In genomic region chr2:88857951-88858406, GRCh38 we compare ENCODE assay signal across 8 cellular contexts.
DNase-seq lines count a peak whose midpoint lies in the region; ATAC-seq and TF ChIP-seq lines count a peak whose summit lies in the region.

No MANE protein-coding gene starts in this region.

- H3K27me3 Mint-ChIP-seq in WTC11 (ENCODE audit: low read depth), result no peaks in the 10 kb centered on the region; the same call in 1 of the 2 replicates
- peaks cover 8% of the 10 kb centered on the region for H3K27me3 Mint-ChIP-seq in activated CD4-positive, alpha-beta memory T cell treated with anti-CD3 and anti-CD28 coated beads for 36 hours

- H3K4me3 ChIP-seq in mucosa of rectum (ENCODE audit: low read length in 2 of 2), result peak overlapping the region in 1 of 2 donors; percentile 44
- no peak overlapping the region for H3K4me3 ChIP-seq in gastrocnemius medialis

- intact Hi-C loops in activated CD4-positive, alpha-beta memory T cell treated with anti-CD3 and anti-CD28 coated beads for 36 hours (cut with micrococcal nuclease), result no loop called here
- intact Hi-C loops in gastrocnemius medialis (cut with DNase I; ENCODE audit: low total_unique reads), result no loop called here

- H3K9me3 Mint-ChIP-seq in WTC11, result peaks cover 13% of the 10 kb centered on the region
- H3K9me3 Mint-ChIP-seq in activated CD4-positive, alpha-beta memory T cell treated with anti-CD3 and anti-CD28 coated beads for 36 hours, result no peaks in the 10 kb centered on the region

- H3K9me3 ChIP-seq in mucosa of rectum (ENCODE audit: control insufficient read depth in 2 of 2, low read length in 2 of 2) (no peaks in the 10 kb centered on the region), gastrocnemius medialis (no peaks in the 10 kb centered on the region)

- no peaks in the 10 kb centered on the region for H3K36me3 ChIP-seq in mucosa of rectum (ENCODE audit: control insufficient read depth in 2 of 2, insufficient read depth in 2 of 2, low read length in 2 of 2)
- no peaks in the 10 kb centered on the region for H3K36me3 ChIP-seq in gastrocnemius medialis

- H3K27ac Mint-ChIP-seq in WTC11, result peak overlapping the region; percentile 35; the same call in 1 of the 2 replicates
- H3K27ac Mint-ChIP-seq in activated CD4-positive, alpha-beta memory T cell treated with anti-CD3 and anti-CD28 coated beads for 36 hours, result no peak overlapping the region

- CTCF ChIA-PET in WTC11 (lab: Charles Lee), result interaction anchor here (1.4 to 3.6 kb wide), 3 partner anchors 22 to 44 kb away, joined by 3 to 25 read pairs (median 9); no protein-coding TSS in a partner anchor
- CTCF ChIA-PET in activated CD4-positive, alpha-beta memory T cell treated with anti-CD3 and anti-CD28 coated beads for 36 hours (lab: Charles Lee), result no interaction called here

- peaks cover 7 to 15% of the 10 kb centered on the region in 2 donors for H3K4me1 ChIP-seq in mucosa of rectum (ENCODE audit: control insufficient read depth in 2 of 2, insufficient read depth in 2 of 2, low read length in 2 of 2)
- peaks cover 0 to 4% of the 10 kb centered on the region in 2 donors for H3K4me1 ChIP-seq in gastrocnemius medialis

- TF ChIP-seq CTCF in WTC11 (IDR thresholded peaks at IDR 0.05) (no peak), gastrocnemius medialis (IDR thresholded peaks at IDR 0.05 in 4 of 5, conservative IDR thresholded peaks at IDR 0.05 in 1 of 5) (no peak)

- peaks cover 35% of the 10 kb centered on the region for H3K4me1 Mint-ChIP-seq in WTC11
- H3K4me1 Mint-ChIP-seq in activated CD4-positive, alpha-beta memory T cell treated with anti-CD3 and anti-CD28 coated beads for 36 hours (ENCODE audit: low read depth), result no peaks in the 10 kb centered on the region

- in situ Hi-C loops in gastrocnemius medialis (cut with MboI; ENCODE audit: low sequenced_read_pairs in 4 of 4), result no loop called here

- H3K36me3 Mint-ChIP-seq in WTC11, result no peaks in the 10 kb centered on the region; the same call in 1 of the 2 replicates
- no peaks in the 10 kb centered on the region for H3K36me3 Mint-ChIP-seq in activated CD4-positive, alpha-beta memory T cell treated with anti-CD3 and anti-CD28 coated beads for 36 hours

- ATAC-seq in GM19035 (IDR thresholded peaks at IDR 0.05; ENCODE audit: unreplicated experiment) (peak; percentile 39), HG03135 (IDR thresholded peaks at IDR 0.05; ENCODE audit: unreplicated experiment) (peak; percentile 36), WTC11 (peak; percentile 86), gastrocnemius medialis (no peak)

- peak overlapping the region; percentile 72 to 75 for H3K27ac ChIP-seq in mucosa of rectum (ENCODE audit: low read depth in 2 of 2, low read length in 2 of 2)
- H3K27ac ChIP-seq in gastrocnemius medialis, result peak overlapping the region in 1 of 4 donors; percentile 5

- POLR2A ChIA-PET in WTC11 (lab: Charles Lee), result no interaction called here
- POLR2A ChIA-PET in activated CD4-positive, alpha-beta memory T cell treated with anti-CD3 and anti-CD28 coated beads for 36 hours (lab: Charles Lee), result no interaction called here

- H3K27me3 ChIP-seq in mucosa of rectum (ENCODE audit: control insufficient read depth in 2 of 2, insufficient read depth in 2 of 2, low read length in 2 of 2), result no peaks in the 10 kb centered on the region
- H3K27me3 ChIP-seq in gastrocnemius medialis, result no peaks in the 10 kb centered on the region

- peak overlapping the region in 1 of 2 donors; percentile 28 for H3K9ac ChIP-seq in mucosa of rectum (ENCODE audit: low read depth in 1 of 2, low read length in 2 of 2)

- no peak for TF ChIP-seq POLR2A in gastrocnemius medialis (IDR thresholded peaks at IDR 0.05)

- no peak overlapping the region for H3K4me3 Mint-ChIP-seq in WTC11
- H3K4me3 Mint-ChIP-seq in activated CD4-positive, alpha-beta memory T cell treated with anti-CD3 and anti-CD28 coated beads for 36 hours, result no peak overlapping the region

- DNase-seq in WTC11 (ENCODE audit: low spot score) (peak; percentile 19), gastrocnemius medialis (no peak)
- DNase-seq in central memory CD4-positive, alpha-beta T cell, result no peak
- DNase-seq in activated CD4-positive, alpha-beta memory T cell treated with anti-CD3 and anti-CD28 coated beads for 36 hours, result no peak
- DNase-seq in activated T-cell treated with anti-CD3 and anti-CD28 coated beads, Interleukin-2, amount 50 U/mL, for 48 hours, result no peak

TF ChIP-seq in WTC11, 78 proteins besides CTCF, POLR2A, EP300 and RAD21 (continues in another document):
- no peak for TF ChIP-seq ESRRA (CRISPR knock-in tag; IDR thresholded peaks at IDR 0.05; ENCODE audit: borderline replicate concordance)
- no peak for TF ChIP-seq NFE2L1 (CRISPR knock-in tag; IDR thresholded peaks at IDR 0.05)
- no peak for TF ChIP-seq ATF1 (CRISPR knock-in tag; IDR thresholded peaks at IDR 0.05)
- TF ChIP-seq, protein P1, sequence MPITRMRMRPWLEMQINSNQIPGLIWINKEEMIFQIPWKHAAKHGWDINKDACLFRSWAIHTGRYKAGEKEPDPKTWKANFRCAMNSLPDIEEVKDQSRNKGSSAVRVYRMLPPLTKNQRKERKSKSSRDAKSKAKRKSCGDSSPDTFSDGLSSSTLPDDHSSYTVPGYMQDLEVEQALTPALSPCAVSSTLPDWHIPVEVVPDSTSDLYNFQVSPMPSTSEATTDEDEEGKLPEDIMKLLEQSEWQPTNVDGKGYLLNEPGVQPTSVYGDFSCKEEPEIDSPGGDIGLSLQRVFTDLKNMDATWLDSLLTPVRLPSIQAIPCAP (CRISPR knock-in tag; IDR thresholded peaks at IDR 0.05), result no peak
- TF ChIP-seq CREM (CRISPR knock-in tag; IDR thresholded peaks at IDR 0.05), result no peak
- TF ChIP-seq GTF2I (CRISPR knock-in tag; conservative IDR thresholded peaks at IDR 0.05), result no peak
- TF ChIP-seq, protein P2, sequence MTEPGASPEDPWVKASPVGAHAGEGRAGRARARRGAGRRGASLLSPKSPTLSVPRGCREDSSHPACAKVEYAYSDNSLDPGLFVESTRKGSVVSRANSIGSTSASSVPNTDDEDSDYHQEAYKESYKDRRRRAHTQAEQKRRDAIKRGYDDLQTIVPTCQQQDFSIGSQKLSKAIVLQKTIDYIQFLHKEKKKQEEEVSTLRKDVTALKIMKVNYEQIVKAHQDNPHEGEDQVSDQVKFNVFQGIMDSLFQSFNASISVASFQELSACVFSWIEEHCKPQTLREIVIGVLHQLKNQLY (CRISPR knock-in tag; IDR thresholded peaks at IDR 0.05), result no peak
- TF ChIP-seq, protein P3, sequence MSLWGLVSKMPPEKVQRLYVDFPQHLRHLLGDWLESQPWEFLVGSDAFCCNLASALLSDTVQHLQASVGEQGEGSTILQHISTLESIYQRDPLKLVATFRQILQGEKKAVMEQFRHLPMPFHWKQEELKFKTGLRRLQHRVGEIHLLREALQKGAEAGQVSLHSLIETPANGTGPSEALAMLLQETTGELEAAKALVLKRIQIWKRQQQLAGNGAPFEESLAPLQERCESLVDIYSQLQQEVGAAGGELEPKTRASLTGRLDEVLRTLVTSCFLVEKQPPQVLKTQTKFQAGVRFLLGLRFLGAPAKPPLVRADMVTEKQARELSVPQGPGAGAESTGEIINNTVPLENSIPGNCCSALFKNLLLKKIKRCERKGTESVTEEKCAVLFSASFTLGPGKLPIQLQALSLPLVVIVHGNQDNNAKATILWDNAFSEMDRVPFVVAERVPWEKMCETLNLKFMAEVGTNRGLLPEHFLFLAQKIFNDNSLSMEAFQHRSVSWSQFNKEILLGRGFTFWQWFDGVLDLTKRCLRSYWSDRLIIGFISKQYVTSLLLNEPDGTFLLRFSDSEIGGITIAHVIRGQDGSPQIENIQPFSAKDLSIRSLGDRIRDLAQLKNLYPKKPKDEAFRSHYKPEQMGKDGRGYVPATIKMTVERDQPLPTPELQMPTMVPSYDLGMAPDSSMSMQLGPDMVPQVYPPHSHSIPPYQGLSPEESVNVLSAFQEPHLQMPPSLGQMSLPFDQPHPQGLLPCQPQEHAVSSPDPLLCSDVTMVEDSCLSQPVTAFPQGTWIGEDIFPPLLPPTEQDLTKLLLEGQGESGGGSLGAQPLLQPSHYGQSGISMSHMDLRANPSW (CRISPR knock-in tag; conservative IDR thresholded peaks at IDR 0.05; ENCODE audit: low read depth), result no peak
- no peak for TF ChIP-seq ZNF317 (CRISPR knock-in tag; IDR thresholded peaks at IDR 0.05; ENCODE audit: borderline replicate concordance, low read depth)
- no peak for TF ChIP-seq ZBTB43 (CRISPR knock-in tag; IDR thresholded peaks at IDR 0.05)
- TF ChIP-seq, protein P4, sequence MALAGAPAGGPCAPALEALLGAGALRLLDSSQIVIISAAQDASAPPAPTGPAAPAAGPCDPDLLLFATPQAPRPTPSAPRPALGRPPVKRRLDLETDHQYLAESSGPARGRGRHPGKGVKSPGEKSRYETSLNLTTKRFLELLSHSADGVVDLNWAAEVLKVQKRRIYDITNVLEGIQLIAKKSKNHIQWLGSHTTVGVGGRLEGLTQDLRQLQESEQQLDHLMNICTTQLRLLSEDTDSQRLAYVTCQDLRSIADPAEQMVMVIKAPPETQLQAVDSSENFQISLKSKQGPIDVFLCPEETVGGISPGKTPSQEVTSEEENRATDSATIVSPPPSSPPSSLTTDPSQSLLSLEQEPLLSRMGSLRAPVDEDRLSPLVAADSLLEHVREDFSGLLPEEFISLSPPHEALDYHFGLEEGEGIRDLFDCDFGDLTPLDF (CRISPR knock-in tag; IDR thresholded peaks at IDR 0.05), result no peak
- TF ChIP-seq USF1 (CRISPR knock-in tag; IDR thresholded peaks at IDR 0.05), result no peak
- TF ChIP-seq KAT7 (CRISPR knock-in tag; IDR thresholded peaks at IDR 0.05; ENCODE audit: borderline replicate concordance), result no peak

Comparison
In these comparisons a context has a peak if more than half of its experiments do, and no peak if none do; other contexts are left out.
1. ATAC-seq: peak in GM19035 (single experiment), HG03135 (single experiment) and WTC11 (single experiment); none in gastrocnemius medialis (0 of 2).